In the genomic region with DNA sequence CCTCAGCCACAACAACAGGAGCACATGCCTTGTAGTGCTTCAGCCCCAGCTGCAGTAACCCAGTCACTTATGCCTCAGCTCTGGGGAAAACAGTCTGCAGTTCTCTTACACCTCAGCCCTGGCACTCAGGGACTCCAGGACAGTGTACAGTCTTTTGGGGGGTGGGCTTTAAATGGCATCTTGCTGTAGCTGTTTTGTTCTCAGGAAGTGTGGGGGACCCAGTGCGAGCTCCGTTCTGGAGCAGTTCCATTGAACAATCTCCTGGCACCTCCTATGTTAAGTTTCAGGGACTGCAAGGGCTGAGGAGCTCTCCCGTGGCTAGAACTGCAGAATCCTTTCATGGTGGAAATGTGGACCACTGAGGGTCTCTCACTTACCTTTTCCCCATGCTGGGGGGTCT, we compare ENCODE assay signal across 1 cellular context.
TF ChIP-seq lines count a peak whose summit lies in the region.

No MANE protein-coding gene starts in this region.

TF ChIP-seq in H1, 55 proteins besides CTCF, POLR2A, EP300 and RAD21:
- no peak for TF ChIP-seq SIX5 (IDR thresholded peaks at IDR 0.05; ENCODE audit: low read depth, low read length)
- TF ChIP-seq KDM4A (IDR thresholded peaks at IDR 0.05; ENCODE audit: low read depth, low read length, severe bottlenecking): no peak
- no peak for TF ChIP-seq RBBP5 (IDR thresholded peaks at IDR 0.05; ENCODE audit: borderline replicate concordance, low read depth, low read length)
- no peak for TF ChIP-seq FOSL1 (IDR thresholded peaks at IDR 0.05; ENCODE audit: insufficient read depth, low read depth, low read length)
- TF ChIP-seq POU5F1 (IDR thresholded peaks at IDR 0.05; ENCODE audit: low read depth, low read length): no peak
- TF ChIP-seq RNF2 (IDR thresholded peaks at IDR 0.05; ENCODE audit: borderline replicate concordance, low read depth, low read length, missing control alignments, poor library complexity, severe bottlenecking): no peak
- TF ChIP-seq ATF2 (IDR thresholded peaks at IDR 0.05; ENCODE audit: low read length): no peak
- no peak for TF ChIP-seq ZNF274 (IDR thresholded peaks at IDR 0.05; ENCODE audit: borderline replicate concordance, extremely low read depth, low read length)
TF ChIP-seq in H1: peak in this region for 0.
